Comparison of ENCODE assay signal across 1 cellular context in genomic region chr14:75442166-75442565, GRCh38.
TF ChIP-seq lines count a peak whose summit lies in the region.

No MANE protein-coding gene starts in this region.

TF ChIP-seq in SK-N-SH treated with all-trans-retinoic acid at 6 μM for 48 hours, 23 proteins besides CTCF, POLR2A, EP300 and RAD21 (continued from another document):
- TF ChIP-seq POU6F1 (CRISPR knock-in tag; IDR thresholded peaks at IDR 0.05; ENCODE audit: borderline replicate concordance, low read depth): no peak
- TF ChIP-seq ZNF565 (CRISPR knock-in tag; conservative IDR thresholded peaks at IDR 0.05; ENCODE audit: low read depth): no peak
- no peak for TF ChIP-seq ARNTL (CRISPR knock-in tag; IDR thresholded peaks at IDR 0.05; ENCODE audit: borderline replicate concordance, low read depth)
- no peak for TF ChIP-seq OSR1 (CRISPR knock-in tag; IDR thresholded peaks at IDR 0.05)
- TF ChIP-seq BACH2 (CRISPR knock-in tag; IDR thresholded peaks at IDR 0.05; ENCODE audit: borderline replicate concordance): no peak
- TF ChIP-seq ZC3H10 (CRISPR knock-in tag; IDR thresholded peaks at IDR 0.05): no peak
- TF ChIP-seq TOX (CRISPR knock-in tag; IDR thresholded peaks at IDR 0.05; ENCODE audit: borderline replicate concordance): no peak
- TF ChIP-seq SNAI2 (CRISPR knock-in tag; IDR thresholded peaks at IDR 0.05): no peak
- TF ChIP-seq CREB5 (CRISPR knock-in tag; IDR thresholded peaks at IDR 0.05; ENCODE audit: low read depth): no peak
